9 cellular contexts compared by ENCODE assay signal in genomic region chr16:13921328-13921727, GRCh38. TPM values are rescaled to one million over a fixed set of nuclear protein-coding genes. Genes with fewer than 3 reads are reported as not detected.
A peak's percentile ranks its signal among the peaks of the same experiment; 100 is the strongest.
DNase-seq lines count a peak whose midpoint lies in the region; ATAC-seq, FAIRE-seq and TF ChIP-seq lines count a peak whose summit lies in the region.
"Had no signal": no experiment of that assay in that cellular context is flagged by ENCODE, and none has a peak within 500 bp of the region (broad histone marks: within the 10 kb centered on the region; RNA-seq: fewer than 3 reads in every experiment).

No MANE protein-coding gene starts in this region.

- no peak for ATAC-seq in A549
- no peak for ATAC-seq in HG03159 (IDR thresholded peaks at IDR 0.05; ENCODE audit: unreplicated experiment)
- ATAC-seq in GM19023 (IDR thresholded peaks at IDR 0.05; ENCODE audit: unreplicated experiment) = no peak
- no peak for ATAC-seq in aorta (ENCODE audit: low FRiP score)

- H3K4me1 ChIP-seq in A549 = peaks cover 41% of the 10 kb centered on the region
- no peaks in the 10 kb centered on the region for H3K4me1 ChIP-seq in aorta (ENCODE audit: control insufficient read depth in 1 of 2, insufficient read depth in 2 of 2, low read length in 2 of 2)

- DNase-seq in A549 (ENCODE audit: low read depth in 1 of 2, low spot score in 1 of 2) (no peak), Daoy (ENCODE audit: low read depth) (peak; percentile 9), aorta (no peak), NOMO-1 treated with dmso at 0.1 percent for 144 hours (lab: John Stamatoyannopoulos, UW; ENCODE audit: unreplicated experiment) (no peak)
- no peak for DNase-seq in activated CD4-positive, alpha-beta memory T cell treated with anti-CD3 and anti-CD28 coated beads, Interleukin-2, amount 10 ng/mL, durations not matched to agents 7 days and 5 days
- DNase-seq: thyroid gland had no signal

- intact Hi-C loops in aorta (cut with DNase I) = loop anchor here (2.0 to 5.0 kb wide), 6 partner anchors 266 to 606 kb away; no protein-coding TSS in a partner anchor

- peak overlapping the region; percentile 93 for H3K4me2 ChIP-seq in A549

- no peak for TF ChIP-seq POLR2A in A549 (IDR thresholded peaks at IDR 0.05; ENCODE audit: low read length)

- no peak overlapping the region for H3K4me3 ChIP-seq in A549
- peak overlapping the region; percentile 92; the same call in 1 of the 2 replicates for H3K4me3 ChIP-seq in iPS-18c (ENCODE audit: insufficient read depth, low read depth, low read length)
- no peak overlapping the region for H3K4me3 ChIP-seq in aorta (ENCODE audit: low read length in 2 of 2)

- H3K36me3 Mint-ChIP-seq in activated CD4-positive, alpha-beta memory T cell treated with anti-CD3 and anti-CD28 coated beads, Interleukin-2, amount 10 ng/mL, durations not matched to agents 7 days and 5 days (ENCODE audit: low read depth) = peaks cover 6% of the 10 kb centered on the region

- TF ChIP-seq RAD21 in A549 (conservative IDR thresholded peaks at IDR 0.05 in 1 of 2, IDR thresholded peaks at IDR 0.05 in 1 of 2) = no peak

- H3K36me3 ChIP-seq in aorta (ENCODE audit: control insufficient read depth in 1 of 2, insufficient read depth in 2 of 2, low read length in 1 of 2) = no peaks in the 10 kb centered on the region
- H3K36me3 ChIP-seq: thyroid gland had no signal

- no peak for TF ChIP-seq CTCF in A549 (IDR thresholded peaks at IDR 0.05)

- H3K27ac ChIP-seq in A549 (peak overlapping the region; percentile 3 to 96; a peak in 4 of 6 replicates), aorta (ENCODE audit: low read depth in 1 of 2, low read length in 2 of 2) (no peak overlapping the region)

- CTCF ChIA-PET in A549 (lab: Yijun Ruan, JAX) = interaction anchor here (0.8 to 1.2 kb wide), 2 partner anchors 328 to 344 kb away, joined by 3 read pairs; no protein-coding TSS in a partner anchor
- CTCF ChIA-PET in activated CD4-positive, alpha-beta memory T cell treated with anti-CD3 and anti-CD28 coated beads, Interleukin-2, amount 10 ng/mL, durations not matched to agents 7 days and 5 days (lab: Charles Lee) = interaction anchor here (1.4 to 3.0 kb wide), 2 partner anchors 365 to 607 kb away, joined by 3 to 26 read pairs; no protein-coding TSS in a partner anchor

- peak overlapping the region; percentile 24 for H3K27ac Mint-ChIP-seq in activated CD4-positive, alpha-beta memory T cell treated with anti-CD3 and anti-CD28 coated beads, Interleukin-2, amount 10 ng/mL, durations not matched to agents 7 days and 5 days

- no peak for FAIRE-seq in A549 (lab: Jason Lieb, UNC)

- POLR2A ChIA-PET in A549 (lab: Yijun Ruan, JAX) = no interaction called here
- POLR2A ChIA-PET in activated CD4-positive, alpha-beta memory T cell treated with anti-CD3 and anti-CD28 coated beads, Interleukin-2, amount 10 ng/mL, durations not matched to agents 7 days and 5 days (lab: Charles Lee) = no interaction called here

- H3K9me3 Mint-ChIP-seq in activated CD4-positive, alpha-beta memory T cell treated with anti-CD3 and anti-CD28 coated beads, Interleukin-2, amount 10 ng/mL, durations not matched to agents 7 days and 5 days = no peaks in the 10 kb centered on the region

- peaks cover 6% of the 10 kb centered on the region for H3K27me3 Mint-ChIP-seq in activated CD4-positive, alpha-beta memory T cell treated with anti-CD3 and anti-CD28 coated beads, Interleukin-2, amount 10 ng/mL, durations not matched to agents 7 days and 5 days

- peak overlapping the region; percentile 91 for H3K4me3 Mint-ChIP-seq in activated CD4-positive, alpha-beta memory T cell treated with anti-CD3 and anti-CD28 coated beads, Interleukin-2, amount 10 ng/mL, durations not matched to agents 7 days and 5 days

- H3K27me3 ChIP-seq in aorta (ENCODE audit: control insufficient read depth in 1 of 2, insufficient read depth in 2 of 2, low read length in 1 of 2) = no peaks in the 10 kb centered on the region
- H3K27me3 ChIP-seq: thyroid gland had no signal

- WGBS in A549 (ENCODE audit: missing lambda C conversion rate) = 68% methylated on average over 2 of the region's 2 CpGs
- WGBS in aorta, 2 donors = 73 to 79% methylated on average over 2 of the region's 2 CpGs

- H3K4me1 Mint-ChIP-seq in activated CD4-positive, alpha-beta memory T cell treated with anti-CD3 and anti-CD28 coated beads, Interleukin-2, amount 10 ng/mL, durations not matched to agents 7 days and 5 days = peaks cover 27% of the 10 kb centered on the region

- no peak for TF ChIP-seq EP300 in A549 (IDR thresholded peaks at IDR 0.05)

- H3K9me3 ChIP-seq in A549 (no peaks in the 10 kb centered on the region), iPS-18c (ENCODE audit: control insufficient read depth, insufficient read depth, low read length) (no peaks in the 10 kb centered on the region), aorta (ENCODE audit: control insufficient read depth, low read length) (no peaks in the 10 kb centered on the region)
- H3K9me3 ChIP-seq: thyroid gland had no signal

TF ChIP-seq in A549, 52 proteins besides CTCF, POLR2A, EP300 and RAD21 (continues in another document):
- TF ChIP-seq NFE2L2 (conservative IDR thresholded peaks at IDR 0.05; ENCODE audit: low read length) (no peak), MAX (IDR thresholded peaks at IDR 0.05) (no peak), BHLHE40 (IDR thresholded peaks at IDR 0.05; ENCODE audit: low read depth, low read length) (no peak), ZNF302 (CRISPR knock-in tag; IDR thresholded peaks at IDR 0.05) (no peak), FOSL2 (IDR thresholded peaks at IDR 0.05) (no peak), FOSL2 (CRISPR knock-in tag; IDR thresholded peaks at IDR 0.05) (no peak), HEYL (CRISPR knock-in tag; IDR thresholded peaks at IDR 0.05) (no peak), TFCP2L1 (CRISPR knock-in tag; IDR thresholded peaks at IDR 0.05) (no peak), NPAS2 (CRISPR knock-in tag; IDR thresholded peaks at IDR 0.05; ENCODE audit: borderline replicate concordance) (no peak), CEBPB (IDR thresholded peaks at IDR 0.05) (no peak), HDAC2 (IDR thresholded peaks at IDR 0.05) (no peak), RCOR1 (IDR thresholded peaks at IDR 0.05; ENCODE audit: low read depth, low read length) (no peak)
- TF ChIP-seq, protein P1, sequence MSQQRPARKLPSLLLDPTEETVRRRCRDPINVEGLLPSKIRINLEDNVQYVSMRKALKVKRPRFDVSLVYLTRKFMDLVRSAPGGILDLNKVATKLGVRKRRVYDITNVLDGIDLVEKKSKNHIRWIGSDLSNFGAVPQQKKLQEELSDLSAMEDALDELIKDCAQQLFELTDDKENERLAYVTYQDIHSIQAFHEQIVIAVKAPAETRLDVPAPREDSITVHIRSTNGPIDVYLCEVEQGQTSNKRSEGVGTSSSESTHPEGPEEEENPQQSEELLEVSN (IDR thresholded peaks at IDR 0.05; ENCODE audit: borderline replicate concordance, low read depth) = no peak
- TF ChIP-seq, protein P2, sequence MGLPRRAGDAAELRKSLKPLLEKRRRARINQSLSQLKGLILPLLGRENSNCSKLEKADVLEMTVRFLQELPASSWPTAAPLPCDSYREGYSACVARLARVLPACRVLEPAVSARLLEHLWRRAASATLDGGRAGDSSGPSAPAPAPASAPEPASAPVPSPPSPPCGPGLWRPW (IDR thresholded peaks at IDR 0.05) = no peak
- TF ChIP-seq, protein P3, sequence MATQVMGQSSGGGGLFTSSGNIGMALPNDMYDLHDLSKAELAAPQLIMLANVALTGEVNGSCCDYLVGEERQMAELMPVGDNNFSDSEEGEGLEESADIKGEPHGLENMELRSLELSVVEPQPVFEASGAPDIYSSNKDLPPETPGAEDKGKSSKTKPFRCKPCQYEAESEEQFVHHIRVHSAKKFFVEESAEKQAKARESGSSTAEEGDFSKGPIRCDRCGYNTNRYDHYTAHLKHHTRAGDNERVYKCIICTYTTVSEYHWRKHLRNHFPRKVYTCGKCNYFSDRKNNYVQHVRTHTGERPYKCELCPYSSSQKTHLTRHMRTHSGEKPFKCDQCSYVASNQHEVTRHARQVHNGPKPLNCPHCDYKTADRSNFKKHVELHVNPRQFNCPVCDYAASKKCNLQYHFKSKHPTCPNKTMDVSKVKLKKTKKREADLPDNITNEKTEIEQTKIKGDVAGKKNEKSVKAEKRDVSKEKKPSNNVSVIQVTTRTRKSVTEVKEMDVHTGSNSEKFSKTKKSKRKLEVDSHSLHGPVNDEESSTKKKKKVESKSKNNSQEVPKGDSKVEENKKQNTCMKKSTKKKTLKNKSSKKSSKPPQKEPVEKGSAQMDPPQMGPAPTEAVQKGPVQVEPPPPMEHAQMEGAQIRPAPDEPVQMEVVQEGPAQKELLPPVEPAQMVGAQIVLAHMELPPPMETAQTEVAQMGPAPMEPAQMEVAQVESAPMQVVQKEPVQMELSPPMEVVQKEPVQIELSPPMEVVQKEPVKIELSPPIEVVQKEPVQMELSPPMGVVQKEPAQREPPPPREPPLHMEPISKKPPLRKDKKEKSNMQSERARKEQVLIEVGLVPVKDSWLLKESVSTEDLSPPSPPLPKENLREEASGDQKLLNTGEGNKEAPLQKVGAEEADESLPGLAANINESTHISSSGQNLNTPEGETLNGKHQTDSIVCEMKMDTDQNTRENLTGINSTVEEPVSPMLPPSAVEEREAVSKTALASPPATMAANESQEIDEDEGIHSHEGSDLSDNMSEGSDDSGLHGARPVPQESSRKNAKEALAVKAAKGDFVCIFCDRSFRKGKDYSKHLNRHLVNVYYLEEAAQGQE (IDR thresholded peaks at IDR 0.05) = no peak

RNA-seq across cellular contexts. Expression of gene ERCC4, which starts 1.4 kb away (rescaled TPM):
- 15.1 and 20.8 TPM in 2 replicates for polyA plus RNA-seq in A549 (2011; rRNA removed)
- polyA plus RNA-seq in A549 (2012; cell fraction: cytosol; rRNA removed) = 2.4 TPM in 2 replicates
- 2.5 and 4.4 TPM in 2 replicates for polyA plus RNA-seq in A549 (2012; cell fraction: nucleus; rRNA removed)
- 5.6 to 5.9 TPM (median 5.9 TPM) in 3 replicates for polyA plus RNA-seq in A549 (2017; fragmentation: RNase III; extraction: RNeasy Plus Mini Kit Qiagen cat#74134 plus additional on column Dnase treatment)
- polyA minus RNA-seq in A549 (2011; rRNA and poly(A)+ RNA removed) = 13.9 and 21.4 TPM in 2 replicates
- total RNA-seq in Daoy (2014; rRNA removed; shearing (Covaris generic)) = 8.2 and 20.6 TPM in 2 replicates
- 10 to 100 TPM; 10.1 to 11.1 TPM for total RNA-seq in activated CD4-positive, alpha-beta memory T cell treated with anti-CD3 and anti-CD28 coated beads, Interleukin-2, amount 10 ng/mL, durations not matched to agents 7 days and 5 days
- 10 to 100 TPM in 1 of 2 donors, 1 to 10 TPM in 1; 9.1 to 14.0 TPM for total RNA-seq in aorta
- polyA plus RNA-seq in aorta = 1 to 10 TPM; 2.2 to 6.4 TPM

Comparison
In these comparisons a context has a peak if more than half of its experiments do, and no peak if none do; other contexts are left out.
1. H3K27ac ChIP-seq: peak in A549 (2 of 2); none in aorta (0 of 2).